In genomic region chr18:25639601-25640000, GRCh38 we compare ENCODE assay signal across 16 cellular contexts.
DNase-seq lines count a peak whose midpoint lies in the region; ATAC-seq and TF ChIP-seq lines count a peak whose summit lies in the region.
"Had no signal": no experiment of that assay in that cellular context is flagged by ENCODE, and none has a peak within 500 bp of the region (broad histone marks: within the 10 kb centered on the region; RNA-seq: fewer than 3 reads in every experiment).

No MANE protein-coding gene starts in this region.

- no peaks in the 10 kb centered on the region for H3K9me1 ChIP-seq in IMR-90 (ENCODE audit: insufficient read depth, low read length)

- ATAC-seq in IMR-90 (ENCODE audit: low read depth): peak; percentile 42
- ATAC-seq in GM19395 (IDR thresholded peaks at IDR 0.05; ENCODE audit: unreplicated experiment): no peak
- ATAC-seq: CD8-positive, alpha-beta T cell had no signal

- POLR2A ChIA-PET in IMR-90 (lab: Charles Lee; ENCODE audit: unreplicated experiment): interaction anchor here (0.5 kb wide), 1 partner anchor 10 kb away, joined by 3 read pairs; no protein-coding TSS in a partner anchor

- TF ChIP-seq RAD21 in IMR-90 (IDR thresholded peaks at IDR 0.05; ENCODE audit: low read length) (no peak), neural cell (conservative IDR thresholded peaks at IDR 0.05) (no peak)

- dilution Hi-C loops in IMR-90 (cut with HindIII; ENCODE audit: low sequenced_read_pairs, unreplicated experiment): no loop called here

- no peaks in the 10 kb centered on the region for H3K36me3 ChIP-seq in IMR-90 (ENCODE audit: control insufficient read depth, insufficient read depth, low read length)
- no peaks in the 10 kb centered on the region for H3K36me3 ChIP-seq in neural cell (ENCODE audit: insufficient read depth, low read length)
- H3K36me3 ChIP-seq in smooth muscle cell (ENCODE audit: low read depth): no peaks in the 10 kb centered on the region
- H3K36me3 ChIP-seq: BLaER1, HAP-1 had no signal

- no CpG with 5 or more reads among the region's 2 CpGs for WGBS in IMR-90 (ENCODE audit: extremely low coverage in 2 of 2, insufficient read length in 1 of 2), 2 experiments
- 88% methylated on average over 2 of the region's 2 CpGs for WGBS in smooth muscle cell (ENCODE audit: low lambda C conversion rate)

- H3K4me3 ChIP-seq in IMR-90 (ENCODE audit: insufficient read depth, low read depth, low read length): no peak overlapping the region
- no peak overlapping the region for H3K4me3 ChIP-seq in neural cell (ENCODE audit: low read length)
- no peak overlapping the region for H3K4me3 ChIP-seq in smooth muscle cell
- H3K4me3 ChIP-seq: BLaER1, HAP-1 had no signal

- H2BK5ac ChIP-seq in IMR-90 (ENCODE audit: low read depth, low read length, poor library complexity, severe bottlenecking): no peak overlapping the region

- no peak overlapping the region for H2AFZ ChIP-seq in IMR-90 (replicated peaks; ENCODE audit: low read length, poor library complexity)
- no peak overlapping the region for H2AFZ ChIP-seq in neural cell (ENCODE audit: low read depth, low read length)
- H2AFZ ChIP-seq in smooth muscle cell (ENCODE audit: low read depth): no peak overlapping the region

- H2BK20ac ChIP-seq in IMR-90 (ENCODE audit: low read depth, low read length): no peak overlapping the region

- H2AK9ac ChIP-seq in IMR-90 (replicated peaks; ENCODE audit: low read depth, low read length, poor library complexity): no peak overlapping the region

- no peaks in the 10 kb centered on the region for H3K9me2 ChIP-seq in neural cell (ENCODE audit: insufficient read depth, low read length)

- peak overlapping the region; percentile 7; the same call in 1 of the 2 replicates for H2AK5ac ChIP-seq in IMR-90 (ENCODE audit: low read depth, low read length)

- no peak overlapping the region; a peak in 1 of 4 replicates for H4K8ac ChIP-seq in IMR-90 (ENCODE audit: low read depth in 2 of 2, low read length in 2 of 2)

- H3K18ac ChIP-seq in IMR-90 (ENCODE audit: low read depth, low read length): peak overlapping the region; percentile 35; the same call in 1 of the 2 replicates

- peaks cover 3% of the 10 kb centered on the region; the same call in 1 of the 2 replicates for H3K4me1 ChIP-seq in IMR-90 (ENCODE audit: control insufficient read depth, insufficient read depth, low read length)
- no peaks in the 10 kb centered on the region for H3K4me1 ChIP-seq in smooth muscle cell (ENCODE audit: low read depth)
- H3K4me1 ChIP-seq: BLaER1, Caco-2, HAP-1 had no signal

- no peak overlapping the region; the same call in 1 of the 2 replicates for H4K5ac ChIP-seq in IMR-90 (ENCODE audit: low read depth, low read length)

- H4K91ac ChIP-seq in IMR-90 (ENCODE audit: insufficient read depth, low read depth, low read length): no peak overlapping the region

- CTCF ChIA-PET in IMR-90 (lab: Yijun Ruan, JAX): interaction anchor here (1.0 kb wide), 1 partner anchor 10 kb away, joined by 3 read pairs; no protein-coding TSS in a partner anchor

- H3K23ac ChIP-seq in IMR-90 (ENCODE audit: low read depth, low read length): no peak overlapping the region

- 0 out of 3 replicates have a peak overlapping the region, but pooled peaks have one; percentile 11 for H2BK15ac ChIP-seq in IMR-90 (ENCODE audit: low read depth, low read length)

- H3K4me2 ChIP-seq in IMR-90 (ENCODE audit: low read depth, low read length): no peak overlapping the region
- H3K4me2 ChIP-seq in neural cell (ENCODE audit: low read length): no peak overlapping the region
- no peak overlapping the region for H3K4me2 ChIP-seq in smooth muscle cell
- H3K4me2 ChIP-seq: BLaER1 had no signal

- TF ChIP-seq CTCF in IMR-90 (conservative IDR thresholded peaks at IDR 0.05; ENCODE audit: low read depth, low read length) (no peak), neural cell (IDR thresholded peaks at IDR 0.05; ENCODE audit: poor library complexity, severe bottlenecking) (no peak), smooth muscle cell (IDR thresholded peaks at IDR 0.05; ENCODE audit: borderline replicate concordance, insufficient read depth, poor library complexity, severe bottlenecking) (no peak)

- no peak for TF ChIP-seq EP300 in neural cell (conservative IDR thresholded peaks at IDR 0.05; ENCODE audit: poor library complexity, severe bottlenecking)

- peak overlapping the region; percentile 39; the same call in 1 of the 2 replicates for H2BK120ac ChIP-seq in IMR-90 (ENCODE audit: low read depth, low read length)

- TF ChIP-seq POLR2A in IMR-90 (IDR thresholded peaks at IDR 0.05; ENCODE audit: low read depth, low read length): no peak

- peak; percentile 75 for DNase-seq in IMR-90
- peak; percentile 44 for DNase-seq in fibroblast of peridontal ligament (ENCODE audit: extremely low read depth)
- no peak for DNase-seq in smooth muscle cell (lab: John Stamatoyannopoulos, UW; ENCODE audit: unreplicated experiment)
- DNase-seq in NCI-H524 treated with DMSO at 0.1 percent for 48 hours (lab: John Stamatoyannopoulos, UW): no peak
- DNase-seq: Caco-2; CD4-positive, CD25-positive, alpha-beta regulatory T cell; CD8-positive, alpha-beta T cell; DMS153; DND-41; GOT3; HFFc6 had no signal

- intact Hi-C loops in IMR-90 (cut with micrococcal nuclease): no loop called here

- H3F3A ChIP-seq in neural cell (ENCODE audit: insufficient read depth, low read length, poor library complexity, severe bottlenecking) (no peaks in the 10 kb centered on the region), smooth muscle cell (ENCODE audit: low read depth) (no peaks in the 10 kb centered on the region)

- H3K9me3 ChIP-seq in IMR-90 (ENCODE audit: control insufficient read depth, insufficient read depth, low read length) (no peaks in the 10 kb centered on the region), neural cell (ENCODE audit: low read length) (no peaks in the 10 kb centered on the region), smooth muscle cell (replicated peaks; ENCODE audit: low read depth) (no peaks in the 10 kb centered on the region)
- H3K9me3 ChIP-seq: BLaER1, Caco-2, HAP-1 had no signal

- no TSS peak for BruUV-seq in IMR-90 (replicated peaks; lab: Mats Ljungman, UMichigan)

- no peaks in the 10 kb centered on the region for H4K20me1 ChIP-seq in IMR-90 (ENCODE audit: insufficient read depth, low read length)
- no peaks in the 10 kb centered on the region for H4K20me1 ChIP-seq in neural cell (ENCODE audit: insufficient read depth)
- no peaks in the 10 kb centered on the region for H4K20me1 ChIP-seq in smooth muscle cell (ENCODE audit: low read depth)
- H4K20me1 ChIP-seq: BLaER1 had no signal

- no peaks in the 10 kb centered on the region for H3K79me1 ChIP-seq in IMR-90 (ENCODE audit: low read depth in 1 of 2, low read length in 2 of 2)

- in situ Hi-C loops in IMR-90 (cut with MboI; ENCODE audit: low sequenced_read_pairs): no loop called here

- no peak overlapping the region for H3K14ac ChIP-seq in IMR-90 (replicated peaks; ENCODE audit: low read depth, low read length)

- H3K27me3 ChIP-seq in IMR-90 (ENCODE audit: control insufficient read depth, insufficient read depth, low read length) (no peaks in the 10 kb centered on the region; the same call in 1 of the 2 replicates), neural cell (ENCODE audit: insufficient read depth, low read depth, low read length) (no peaks in the 10 kb centered on the region), smooth muscle cell (ENCODE audit: low read depth) (no peaks in the 10 kb centered on the region)
- H3K27me3 ChIP-seq: BLaER1 had no signal

- H3K9ac ChIP-seq in IMR-90 (ENCODE audit: low read depth, low read length) (no peak overlapping the region), neural cell (ENCODE audit: low read length) (no peak overlapping the region), smooth muscle cell (ENCODE audit: low read depth) (no peak overlapping the region)
- H3K9ac ChIP-seq: BLaER1 had no signal

- H3K4ac ChIP-seq in IMR-90 (ENCODE audit: low read depth, low read length): no peak overlapping the region

- H3K79me2 ChIP-seq in neural cell (replicated peaks; ENCODE audit: insufficient read depth, low read length) (no peaks in the 10 kb centered on the region), smooth muscle cell (ENCODE audit: low read depth) (no peaks in the 10 kb centered on the region)

- H3K56ac ChIP-seq in IMR-90 (ENCODE audit: extremely low read depth, insufficient read depth, low read length): no peak overlapping the region

- H3K27ac ChIP-seq in IMR-90 (ENCODE audit: insufficient read depth, low read length) (no peak overlapping the region), neural cell (ENCODE audit: low read length) (peak overlapping the region; percentile 41), smooth muscle cell (ENCODE audit: low read depth) (no peak overlapping the region)
- H3K27ac ChIP-seq: BLaER1, C4-2B had no signal

TF ChIP-seq in IMR-90, 13 proteins besides CTCF, POLR2A, EP300 and RAD21 (continues in another document):
- no peak for TF ChIP-seq MAZ (IDR thresholded peaks at IDR 0.05; ENCODE audit: borderline replicate concordance, low read depth, low read length)
- TF ChIP-seq BHLHE40 (IDR thresholded peaks at IDR 0.05; ENCODE audit: low read depth, low read length): no peak
- no peak for TF ChIP-seq FOS (IDR thresholded peaks at IDR 0.05; ENCODE audit: low read depth, low read length)
- TF ChIP-seq CEBPB (IDR thresholded peaks at IDR 0.05; ENCODE audit: low read depth, low read length): no peak
- TF ChIP-seq RFX5 (IDR thresholded peaks at IDR 0.05; ENCODE audit: low read depth, low read length): no peak

TF ChIP-seq in neural cell, 6 proteins besides CTCF, POLR2A, EP300 and RAD21 (continues in another document):
- TF ChIP-seq EZH2 (IDR thresholded peaks at IDR 0.05; ENCODE audit: borderline replicate concordance, insufficient read depth, low read length, poor library complexity, severe bottlenecking) (no peak), MXI1 (conservative IDR thresholded peaks at IDR 0.05; ENCODE audit: poor library complexity, severe bottlenecking) (no peak)

Comparison
In these comparisons a context has a peak if more than half of its experiments do, and no peak if none do; other contexts are left out.
1. DNase-seq: peak in IMR-90 (single experiment) and fibroblast of peridontal ligament (single experiment); none in smooth muscle cell (single experiment) and NCI-H524 treated with DMSO at 0.1 percent for 48 hours (single experiment).